1 cellular context compared by ENCODE assay signal in genomic region chr11:46537851-46538295, GRCh38.
A peak's percentile ranks its signal among the peaks of the same experiment; 100 is the strongest.
TF ChIP-seq lines count a peak whose summit lies in the region.

No MANE protein-coding gene starts in this region.

TF ChIP-seq in GM12878, 131 proteins besides CTCF, POLR2A, EP300 and RAD21 (continued from another document):
- TF ChIP-seq PAX8 (IDR thresholded peaks at IDR 0.05), result no peak
- no peak for TF ChIP-seq TCF12 (IDR thresholded peaks at IDR 0.05; ENCODE audit: low read depth, low read length)
- no peak for TF ChIP-seq SIN3A (IDR thresholded peaks at IDR 0.05; ENCODE audit: low read depth, low read length)
- TF ChIP-seq BACH1 (IDR thresholded peaks at IDR 0.05; ENCODE audit: borderline replicate concordance), result no peak
- 0 out of 2 replicates have a peak, but pooled peaks have one; percentile 44 for TF ChIP-seq YY1 (IDR thresholded peaks at IDR 0.05; ENCODE audit: low read depth, low read length)
- no peak for TF ChIP-seq STAT3 (IDR thresholded peaks at IDR 0.05; ENCODE audit: low read depth, low read length)
- TF ChIP-seq SKIL (IDR thresholded peaks at IDR 0.05; ENCODE audit: low read depth, poor library complexity, severe bottlenecking), result peak; percentile 35
- TF ChIP-seq E4F1 (IDR thresholded peaks at IDR 0.05; ENCODE audit: borderline replicate concordance, partially characterized antibody), result no peak
- TF ChIP-seq, protein P1, sequence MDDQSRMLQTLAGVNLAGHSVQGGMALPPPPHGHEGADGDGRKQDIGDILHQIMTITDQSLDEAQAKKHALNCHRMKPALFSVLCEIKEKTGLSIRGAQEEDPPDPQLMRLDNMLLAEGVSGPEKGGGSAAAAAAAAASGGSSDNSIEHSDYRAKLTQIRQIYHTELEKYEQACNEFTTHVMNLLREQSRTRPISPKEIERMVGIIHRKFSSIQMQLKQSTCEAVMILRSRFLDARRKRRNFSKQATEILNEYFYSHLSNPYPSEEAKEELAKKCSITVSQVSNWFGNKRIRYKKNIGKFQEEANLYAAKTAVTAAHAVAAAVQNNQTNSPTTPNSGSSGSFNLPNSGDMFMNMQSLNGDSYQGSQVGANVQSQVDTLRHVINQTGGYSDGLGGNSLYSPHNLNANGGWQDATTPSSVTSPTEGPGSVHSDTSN (IDR thresholded peaks at IDR 0.05; ENCODE audit: insufficient replicate concordance, low read depth, low read length), result no peak
- TF ChIP-seq EZH2 (IDR thresholded peaks at IDR 0.05; ENCODE audit: borderline replicate concordance, control insufficient read depth, low read depth, low read length), result no peak
- TF ChIP-seq, protein P2, sequence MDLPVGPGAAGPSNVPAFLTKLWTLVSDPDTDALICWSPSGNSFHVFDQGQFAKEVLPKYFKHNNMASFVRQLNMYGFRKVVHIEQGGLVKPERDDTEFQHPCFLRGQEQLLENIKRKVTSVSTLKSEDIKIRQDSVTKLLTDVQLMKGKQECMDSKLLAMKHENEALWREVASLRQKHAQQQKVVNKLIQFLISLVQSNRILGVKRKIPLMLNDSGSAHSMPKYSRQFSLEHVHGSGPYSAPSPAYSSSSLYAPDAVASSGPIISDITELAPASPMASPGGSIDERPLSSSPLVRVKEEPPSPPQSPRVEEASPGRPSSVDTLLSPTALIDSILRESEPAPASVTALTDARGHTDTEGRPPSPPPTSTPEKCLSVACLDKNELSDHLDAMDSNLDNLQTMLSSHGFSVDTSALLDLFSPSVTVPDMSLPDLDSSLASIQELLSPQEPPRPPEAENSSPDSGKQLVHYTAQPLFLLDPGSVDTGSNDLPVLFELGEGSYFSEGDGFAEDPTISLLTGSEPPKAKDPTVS (IDR thresholded peaks at IDR 0.05; ENCODE audit: low read depth, low read length), result no peak
- TF ChIP-seq NR2F1 (conservative IDR thresholded peaks at IDR 0.05), result no peak
- TF ChIP-seq IRF5 (IDR thresholded peaks at IDR 0.05; ENCODE audit: borderline replicate concordance), result no peak
- TF ChIP-seq, protein P3, sequence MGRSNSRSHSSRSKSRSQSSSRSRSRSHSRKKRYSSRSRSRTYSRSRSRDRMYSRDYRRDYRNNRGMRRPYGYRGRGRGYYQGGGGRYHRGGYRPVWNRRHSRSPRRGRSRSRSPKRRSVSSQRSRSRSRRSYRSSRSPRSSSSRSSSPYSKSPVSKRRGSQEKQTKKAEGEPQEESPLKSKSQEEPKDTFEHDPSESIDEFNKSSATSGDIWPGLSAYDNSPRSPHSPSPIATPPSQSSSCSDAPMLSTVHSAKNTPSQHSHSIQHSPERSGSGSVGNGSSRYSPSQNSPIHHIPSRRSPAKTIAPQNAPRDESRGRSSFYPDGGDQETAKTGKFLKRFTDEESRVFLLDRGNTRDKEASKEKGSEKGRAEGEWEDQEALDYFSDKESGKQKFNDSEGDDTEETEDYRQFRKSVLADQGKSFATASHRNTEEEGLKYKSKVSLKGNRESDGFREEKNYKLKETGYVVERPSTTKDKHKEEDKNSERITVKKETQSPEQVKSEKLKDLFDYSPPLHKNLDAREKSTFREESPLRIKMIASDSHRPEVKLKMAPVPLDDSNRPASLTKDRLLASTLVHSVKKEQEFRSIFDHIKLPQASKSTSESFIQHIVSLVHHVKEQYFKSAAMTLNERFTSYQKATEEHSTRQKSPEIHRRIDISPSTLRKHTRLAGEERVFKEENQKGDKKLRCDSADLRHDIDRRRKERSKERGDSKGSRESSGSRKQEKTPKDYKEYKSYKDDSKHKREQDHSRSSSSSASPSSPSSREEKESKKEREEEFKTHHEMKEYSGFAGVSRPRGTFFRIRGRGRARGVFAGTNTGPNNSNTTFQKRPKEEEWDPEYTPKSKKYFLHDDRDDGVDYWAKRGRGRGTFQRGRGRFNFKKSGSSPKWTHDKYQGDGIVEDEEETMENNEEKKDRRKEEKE (IDR thresholded peaks at IDR 0.05), result no peak
- TF ChIP-seq PML (IDR thresholded peaks at IDR 0.05; ENCODE audit: low read length), result no peak
- no peak for TF ChIP-seq EED (IDR thresholded peaks at IDR 0.05; ENCODE audit: low read depth)
- TF ChIP-seq, protein P4, sequence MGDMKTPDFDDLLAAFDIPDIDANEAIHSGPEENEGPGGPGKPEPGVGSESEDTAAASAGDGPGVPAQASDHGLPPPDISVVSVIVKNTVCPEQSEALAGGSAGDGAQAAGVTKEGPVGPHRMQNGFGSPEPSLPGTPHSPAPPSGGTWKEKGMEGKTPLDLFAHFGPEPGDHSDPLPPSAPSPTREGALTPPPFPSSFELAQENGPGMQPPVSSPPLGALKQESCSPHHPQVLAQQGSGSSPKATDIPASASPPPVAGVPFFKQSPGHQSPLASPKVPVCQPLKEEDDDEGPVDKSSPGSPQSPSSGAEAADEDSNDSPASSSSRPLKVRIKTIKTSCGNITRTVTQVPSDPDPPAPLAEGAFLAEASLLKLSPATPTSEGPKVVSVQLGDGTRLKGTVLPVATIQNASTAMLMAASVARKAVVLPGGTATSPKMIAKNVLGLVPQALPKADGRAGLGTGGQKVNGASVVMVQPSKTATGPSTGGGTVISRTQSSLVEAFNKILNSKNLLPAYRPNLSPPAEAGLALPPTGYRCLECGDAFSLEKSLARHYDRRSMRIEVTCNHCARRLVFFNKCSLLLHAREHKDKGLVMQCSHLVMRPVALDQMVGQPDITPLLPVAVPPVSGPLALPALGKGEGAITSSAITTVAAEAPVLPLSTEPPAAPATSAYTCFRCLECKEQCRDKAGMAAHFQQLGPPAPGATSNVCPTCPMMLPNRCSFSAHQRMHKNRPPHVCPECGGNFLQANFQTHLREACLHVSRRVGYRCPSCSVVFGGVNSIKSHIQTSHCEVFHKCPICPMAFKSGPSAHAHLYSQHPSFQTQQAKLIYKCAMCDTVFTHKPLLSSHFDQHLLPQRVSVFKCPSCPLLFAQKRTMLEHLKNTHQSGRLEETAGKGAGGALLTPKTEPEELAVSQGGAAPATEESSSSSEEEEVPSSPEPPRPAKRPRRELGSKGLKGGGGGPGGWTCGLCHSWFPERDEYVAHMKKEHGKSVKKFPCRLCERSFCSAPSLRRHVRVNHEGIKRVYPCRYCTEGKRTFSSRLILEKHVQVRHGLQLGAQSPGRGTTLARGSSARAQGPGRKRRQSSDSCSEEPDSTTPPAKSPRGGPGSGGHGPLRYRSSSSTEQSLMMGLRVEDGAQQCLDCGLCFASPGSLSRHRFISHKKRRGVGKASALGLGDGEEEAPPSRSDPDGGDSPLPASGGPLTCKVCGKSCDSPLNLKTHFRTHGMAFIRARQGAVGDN (IDR thresholded peaks at IDR 0.05), result no peak
- TF ChIP-seq CBX3 (IDR thresholded peaks at IDR 0.05; ENCODE audit: borderline replicate concordance, low read depth), result no peak
- no peak for TF ChIP-seq E2F4 (IDR thresholded peaks at IDR 0.05; ENCODE audit: low read depth, low read length)
- TF ChIP-seq, protein P5, sequence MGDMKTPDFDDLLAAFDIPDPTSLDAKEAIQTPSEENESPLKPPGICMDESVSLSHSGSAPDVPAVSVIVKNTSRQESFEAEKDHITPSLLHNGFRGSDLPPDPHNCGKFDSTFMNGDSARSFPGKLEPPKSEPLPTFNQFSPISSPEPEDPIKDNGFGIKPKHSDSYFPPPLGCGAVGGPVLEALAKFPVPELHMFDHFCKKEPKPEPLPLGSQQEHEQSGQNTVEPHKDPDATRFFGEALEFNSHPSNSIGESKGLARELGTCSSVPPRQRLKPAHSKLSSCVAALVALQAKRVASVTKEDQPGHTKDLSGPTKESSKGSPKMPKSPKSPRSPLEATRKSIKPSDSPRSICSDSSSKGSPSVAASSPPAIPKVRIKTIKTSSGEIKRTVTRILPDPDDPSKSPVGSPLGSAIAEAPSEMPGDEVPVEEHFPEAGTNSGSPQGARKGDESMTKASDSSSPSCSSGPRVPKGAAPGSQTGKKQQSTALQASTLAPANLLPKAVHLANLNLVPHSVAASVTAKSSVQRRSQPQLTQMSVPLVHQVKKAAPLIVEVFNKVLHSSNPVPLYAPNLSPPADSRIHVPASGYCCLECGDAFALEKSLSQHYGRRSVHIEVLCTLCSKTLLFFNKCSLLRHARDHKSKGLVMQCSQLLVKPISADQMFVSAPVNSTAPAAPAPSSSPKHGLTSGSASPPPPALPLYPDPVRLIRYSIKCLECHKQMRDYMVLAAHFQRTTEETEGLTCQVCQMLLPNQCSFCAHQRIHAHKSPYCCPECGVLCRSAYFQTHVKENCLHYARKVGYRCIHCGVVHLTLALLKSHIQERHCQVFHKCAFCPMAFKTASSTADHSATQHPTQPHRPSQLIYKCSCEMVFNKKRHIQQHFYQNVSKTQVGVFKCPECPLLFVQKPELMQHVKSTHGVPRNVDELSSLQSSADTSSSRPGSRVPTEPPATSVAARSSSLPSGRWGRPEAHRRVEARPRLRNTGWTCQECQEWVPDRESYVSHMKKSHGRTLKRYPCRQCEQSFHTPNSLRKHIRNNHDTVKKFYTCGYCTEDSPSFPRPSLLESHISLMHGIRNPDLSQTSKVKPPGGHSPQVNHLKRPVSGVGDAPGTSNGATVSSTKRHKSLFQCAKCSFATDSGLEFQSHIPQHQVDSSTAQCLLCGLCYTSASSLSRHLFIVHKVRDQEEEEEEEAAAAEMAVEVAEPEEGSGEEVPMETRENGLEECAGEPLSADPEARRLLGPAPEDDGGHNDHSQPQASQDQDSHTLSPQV (IDR thresholded peaks at IDR 0.05), result no peak
- no peak for TF ChIP-seq ETV6 (conservative IDR thresholded peaks at IDR 0.05 in 1 of 2, IDR thresholded peaks at IDR 0.05 in 1 of 2; ENCODE audit: borderline replicate concordance in 1 of 2, low read depth in 1 of 2)
- no peak for TF ChIP-seq FOXM1 (IDR thresholded peaks at IDR 0.05; ENCODE audit: low read depth, low read length)
- TF ChIP-seq RB1 (IDR thresholded peaks at IDR 0.05; ENCODE audit: borderline replicate concordance), result no peak
